ENCODE assay signal across 16 cellular contexts in genomic region chr11:58503361-58503856, GRCh38. TPM values are rescaled to one million over a fixed set of nuclear protein-coding genes. Genes with fewer than 3 reads are reported as not detected.
A peak's percentile ranks its signal among the peaks of the same experiment; 100 is the strongest.
DNase-seq lines count a peak whose midpoint lies in the region; ATAC-seq and TF ChIP-seq lines count a peak whose summit lies in the region.
"Had no signal": no experiment of that assay in that cellular context is flagged by ENCODE, and none has a peak within 500 bp of the region (broad histone marks: within the 10 kb centered on the region; RNA-seq: fewer than 3 reads in every experiment).

No MANE protein-coding gene starts in this region.

- no peak overlapping the region for H2AFZ ChIP-seq in PC-3 (ENCODE audit: low read length)

- no peaks in the 10 kb centered on the region for H3K9me2 ChIP-seq in PC-3 (replicated peaks; ENCODE audit: low read length)

- CTCF ChIA-PET in PC-3 (lab: Charles Lee), result no interaction called here

- no TSS peak for BruUV-seq in PC-3 (replicated peaks; lab: Mats Ljungman, UMichigan)

- H3K36me3 ChIP-seq in PC-3 (ENCODE audit: low read depth, low read length), result no peaks in the 10 kb centered on the region
- H3K36me3 ChIP-seq: MG63 had no signal

- intact Hi-C loops in head of caudate nucleus (cut with DNase I), result no loop called here
- intact Hi-C loops in left ventricle myocardium superior (cut with micrococcal nuclease), result no loop called here
- intact Hi-C loops in PC-3 (cut with micrococcal nuclease), result no loop called here

- no peaks in the 10 kb centered on the region for H3K9me3 ChIP-seq in PC-3 (ENCODE audit: low read length)
- H3K9me3 ChIP-seq: MG63 had no signal

- H3K4me2 ChIP-seq in PC-3 (ENCODE audit: low read length), result no peak overlapping the region

- H3K79me2 ChIP-seq in PC-3 (ENCODE audit: low read length), result no peaks in the 10 kb centered on the region

- no peaks in the 10 kb centered on the region for H3K4me1 ChIP-seq in PC-3 (ENCODE audit: insufficient read depth, low read length)

- no peak overlapping the region for H3K27ac ChIP-seq in PC-3 (ENCODE audit: low read length)

- no peaks in the 10 kb centered on the region for H4K20me1 ChIP-seq in PC-3 (ENCODE audit: low read length)

- POLR2A ChIA-PET in PC-3 (lab: Charles Lee; ENCODE audit: unreplicated experiment), result no interaction called here

- ATAC-seq in GM18870 (IDR thresholded peaks at IDR 0.05; ENCODE audit: unreplicated experiment) (peak; percentile 99), GM21576 (IDR thresholded peaks at IDR 0.05; ENCODE audit: unreplicated experiment) (peak; percentile 93), HG03108 (IDR thresholded peaks at IDR 0.05; ENCODE audit: unreplicated experiment) (peak; percentile 97), left ventricle myocardium superior (no peak), PC-3 (no peak)
- ATAC-seq: activated CD4-positive, alpha-beta T cell treated with anti-CD3 and anti-CD28 coated beads for 36 hours; natural killer cell treated with Interleukin-12 subunit alpha and Interleukin-12 subunit beta and Interleukin-15 and Interleukin-18, amount 100 ng/mL, for 72 hours; Panc1 had no signal

- H3F3A ChIP-seq in PC-3 (ENCODE audit: low read length, unreplicated experiment), result no peaks in the 10 kb centered on the region

- TF ChIP-seq CTCF in epithelial cell of esophagus (IDR thresholded peaks at IDR 0.05; ENCODE audit: insufficient read depth, low read depth, low read length, missing control alignments) (no peak), PC-3 (conservative IDR thresholded peaks at IDR 0.05; ENCODE audit: low read depth, low read length) (no peak)

- peak; percentile 19 for DNase-seq in epithelial cell of esophagus (ENCODE audit: low read depth)
- DNase-seq in head of caudate nucleus, result no peak
- DNase-seq in left ventricle myocardium superior, result no peak
- DNase-seq in PC-3, result no peak
- no peak for DNase-seq in NCI-H2196 (lab: John Stamatoyannopoulos, UW; ENCODE audit: unreplicated experiment)
- DNase-seq: activated CD4-positive, alpha-beta T cell treated with anti-CD3 and anti-CD28 coated beads for 36 hours; activated naive CD8-positive, alpha-beta T cell treated with anti-CD3 and anti-CD28 coated beads for 36 hours; COR-L47; GOT3; MG63 had no signal

- no peaks in the 10 kb centered on the region for H3K27me3 ChIP-seq in PC-3 (ENCODE audit: low read length)
- H3K27me3 ChIP-seq: MG63 had no signal

- H3K4me3 ChIP-seq in epithelial cell of esophagus (ENCODE audit: low read length), result no peak overlapping the region
- H3K4me3 ChIP-seq in PC-3 (ENCODE audit: low read length), result no peak overlapping the region
- H3K4me3 ChIP-seq: MG63 had no signal

- no peak overlapping the region for H3K9ac ChIP-seq in PC-3 (ENCODE audit: low read length)

RNA-seq across cellular contexts. Expression of gene OR5B21, which starts 4.5 kb away (rescaled TPM):
- total RNA-seq in left ventricle myocardium superior, result not detected
- not detected in 2 replicates for total RNA-seq in PC-3 (2014; rRNA removed)
- total RNA-seq: activated naive CD8-positive, alpha-beta T cell treated with anti-CD3 and anti-CD28 coated beads for 36 hours; endothelial cell of umbilical vein had no signal

Comparison
In these comparisons a context has a peak if more than half of its experiments do, and no peak if none do; other contexts are left out.
1. ATAC-seq: peak in GM18870 (single experiment), GM21576 (single experiment) and HG03108 (single experiment); none in left ventricle myocardium superior (single experiment) and PC-3 (single experiment).